Comparison of ENCODE assay signal across 1 cellular context in the genomic region with DNA sequence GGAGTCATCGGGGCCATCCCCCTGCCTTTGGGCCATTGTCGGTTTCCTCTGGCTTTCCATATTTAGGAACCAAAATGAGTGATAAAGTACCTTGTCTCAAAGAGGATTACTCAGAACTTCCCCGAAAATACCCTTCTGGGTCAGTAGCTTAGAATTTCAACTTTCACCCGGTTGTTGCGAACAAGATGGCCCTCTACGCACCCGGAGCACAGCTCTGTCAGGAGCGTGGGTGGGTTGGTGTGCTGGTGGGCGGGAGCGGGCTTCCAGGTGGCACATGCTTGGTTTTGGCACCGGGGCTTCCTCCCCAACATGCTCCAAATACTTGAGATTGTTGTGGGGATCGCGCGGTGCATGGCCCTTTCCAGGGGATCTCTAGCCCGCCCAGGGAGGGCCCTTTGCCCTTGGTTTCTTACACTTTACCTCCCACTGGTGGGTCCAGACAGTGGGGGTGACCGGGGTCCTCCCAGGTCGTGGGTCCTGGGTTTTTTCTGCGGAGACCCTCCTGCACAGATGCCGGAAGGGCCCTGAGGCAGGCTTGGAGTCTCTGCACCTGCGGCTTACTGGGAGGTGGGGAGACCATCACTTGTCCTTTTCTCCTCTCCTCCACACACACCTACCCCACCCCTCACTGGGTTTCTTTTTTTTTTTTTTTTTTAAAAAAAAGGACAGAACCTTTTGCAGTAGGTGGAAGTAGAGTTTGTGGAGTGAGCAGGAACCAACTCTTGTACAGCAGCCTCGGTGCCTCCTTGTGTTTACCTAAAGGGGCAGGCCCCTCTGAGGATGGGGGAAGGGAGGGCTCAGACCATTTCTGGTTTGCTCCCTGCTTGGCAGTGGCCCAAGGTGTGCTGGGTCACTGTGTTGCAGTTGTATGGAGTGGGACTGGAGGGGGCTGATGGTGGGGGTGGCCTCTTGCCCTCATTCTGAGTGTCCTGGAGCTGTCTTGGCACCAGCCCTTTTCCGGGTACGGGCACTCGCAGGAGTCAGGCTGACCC.
TF ChIP-seq lines count a peak whose summit lies in the region.

No MANE protein-coding gene starts in this region.

TF ChIP-seq in HepG2, 621 proteins besides CTCF, POLR2A, EP300 and RAD21 (continued from another document and continues in another):
- TF ChIP-seq MXI1 (IDR thresholded peaks at IDR 0.05; ENCODE audit: borderline replicate concordance, low read depth, low read length) (peak; percentile 57; the same call in 1 of the 3 replicates), ZFYVE20 (CRISPR knock-in tag; IDR thresholded peaks at IDR 0.05; ENCODE audit: borderline replicate concordance, low read depth) (no peak), ZNF12 (CRISPR knock-in tag; IDR thresholded peaks at IDR 0.05) (no peak), ZNF567 (CRISPR knock-in tag; IDR thresholded peaks at IDR 0.05; ENCODE audit: borderline replicate concordance) (no peak), ZNF350 (CRISPR knock-in tag; IDR thresholded peaks at IDR 0.05; ENCODE audit: borderline replicate concordance, low read depth) (no peak), SP5 (CRISPR knock-in tag; IDR thresholded peaks at IDR 0.05; ENCODE audit: borderline replicate concordance, low read depth) (peak; percentile 41; the same call in 1 of the 2 replicates), ZFX (CRISPR knock-in tag; IDR thresholded peaks at IDR 0.05; ENCODE audit: low read depth) (peak; percentile 62; the same call in 1 of the 2 replicates), SCMH1 (CRISPR knock-in tag; IDR thresholded peaks at IDR 0.05; ENCODE audit: borderline replicate concordance) (no peak), FLYWCH1 (CRISPR knock-in tag; IDR thresholded peaks at IDR 0.05) (no peak), ZNF501 (CRISPR knock-in tag; IDR thresholded peaks at IDR 0.05) (peak; percentile 16; the same call in 1 of the 2 replicates), NFIB (CRISPR knock-in tag; IDR thresholded peaks at IDR 0.05; ENCODE audit: borderline replicate concordance) (no peak), DMAP1 (CRISPR knock-in tag; IDR thresholded peaks at IDR 0.05) (no peak), HMG20B (CRISPR knock-in tag; conservative IDR thresholded peaks at IDR 0.05) (no peak), ZNF329 (CRISPR knock-in tag; IDR thresholded peaks at IDR 0.05; ENCODE audit: low read depth) (no peak), NBN (conservative IDR thresholded peaks at IDR 0.05) (no peak), BCL6 (CRISPR knock-in tag; IDR thresholded peaks at IDR 0.05) (peak; percentile 53; the same call in 1 of the 2 replicates), NONO (IDR thresholded peaks at IDR 0.05) (no peak), NONO (CRISPR knock-in tag; conservative IDR thresholded peaks at IDR 0.05) (0 out of 2 replicates have a peak, but pooled peaks have one; percentile 37), PHF8 (CRISPR knock-in tag; IDR thresholded peaks at IDR 0.05) (no peak; the same call in 1 of the 2 replicates), TOE1 (CRISPR knock-in tag; IDR thresholded peaks at IDR 0.05) (no peak), TEAD2 (CRISPR knock-in tag; IDR thresholded peaks at IDR 0.05) (no peak)
- TF ChIP-seq, protein P1, sequence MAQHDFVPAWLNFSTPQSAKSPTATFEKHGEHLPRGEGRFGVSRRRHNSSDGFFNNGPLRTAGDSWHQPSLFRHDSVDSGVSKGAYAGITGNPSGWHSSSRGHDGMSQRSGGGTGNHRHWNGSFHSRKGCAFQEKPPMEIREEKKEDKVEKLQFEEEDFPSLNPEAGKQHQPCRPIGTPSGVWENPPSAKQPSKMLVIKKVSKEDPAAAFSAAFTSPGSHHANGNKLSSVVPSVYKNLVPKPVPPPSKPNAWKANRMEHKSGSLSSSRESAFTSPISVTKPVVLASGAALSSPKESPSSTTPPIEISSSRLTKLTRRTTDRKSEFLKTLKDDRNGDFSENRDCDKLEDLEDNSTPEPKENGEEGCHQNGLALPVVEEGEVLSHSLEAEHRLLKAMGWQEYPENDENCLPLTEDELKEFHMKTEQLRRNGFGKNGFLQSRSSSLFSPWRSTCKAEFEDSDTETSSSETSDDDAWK (CRISPR knock-in tag; IDR thresholded peaks at IDR 0.05) = no peak
- TF ChIP-seq, protein P2, sequence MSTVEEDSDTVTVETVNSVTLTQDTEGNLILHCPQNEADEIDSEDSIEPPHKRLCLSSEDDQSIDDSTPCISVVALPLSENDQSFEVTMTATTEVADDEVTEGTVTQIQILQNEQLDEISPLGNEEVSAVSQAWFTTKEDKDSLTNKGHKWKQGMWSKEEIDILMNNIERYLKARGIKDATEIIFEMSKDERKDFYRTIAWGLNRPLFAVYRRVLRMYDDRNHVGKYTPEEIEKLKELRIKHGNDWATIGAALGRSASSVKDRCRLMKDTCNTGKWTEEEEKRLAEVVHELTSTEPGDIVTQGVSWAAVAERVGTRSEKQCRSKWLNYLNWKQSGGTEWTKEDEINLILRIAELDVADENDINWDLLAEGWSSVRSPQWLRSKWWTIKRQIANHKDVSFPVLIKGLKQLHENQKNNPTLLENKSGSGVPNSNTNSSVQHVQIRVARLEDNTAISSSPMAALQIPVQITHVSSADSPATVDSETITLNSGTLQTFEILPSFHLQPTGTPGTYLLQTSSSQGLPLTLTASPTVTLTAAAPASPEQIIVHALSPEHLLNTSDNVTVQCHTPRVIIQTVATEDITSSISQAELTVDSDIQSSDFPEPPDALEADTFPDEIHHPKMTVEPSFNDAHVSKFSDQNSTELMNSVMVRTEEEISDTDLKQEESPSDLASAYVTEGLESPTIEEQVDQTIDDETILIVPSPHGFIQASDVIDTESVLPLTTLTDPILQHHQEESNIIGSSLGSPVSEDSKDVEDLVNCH (CRISPR knock-in tag; IDR thresholded peaks at IDR 0.05) = no peak
- TF ChIP-seq, protein P3, sequence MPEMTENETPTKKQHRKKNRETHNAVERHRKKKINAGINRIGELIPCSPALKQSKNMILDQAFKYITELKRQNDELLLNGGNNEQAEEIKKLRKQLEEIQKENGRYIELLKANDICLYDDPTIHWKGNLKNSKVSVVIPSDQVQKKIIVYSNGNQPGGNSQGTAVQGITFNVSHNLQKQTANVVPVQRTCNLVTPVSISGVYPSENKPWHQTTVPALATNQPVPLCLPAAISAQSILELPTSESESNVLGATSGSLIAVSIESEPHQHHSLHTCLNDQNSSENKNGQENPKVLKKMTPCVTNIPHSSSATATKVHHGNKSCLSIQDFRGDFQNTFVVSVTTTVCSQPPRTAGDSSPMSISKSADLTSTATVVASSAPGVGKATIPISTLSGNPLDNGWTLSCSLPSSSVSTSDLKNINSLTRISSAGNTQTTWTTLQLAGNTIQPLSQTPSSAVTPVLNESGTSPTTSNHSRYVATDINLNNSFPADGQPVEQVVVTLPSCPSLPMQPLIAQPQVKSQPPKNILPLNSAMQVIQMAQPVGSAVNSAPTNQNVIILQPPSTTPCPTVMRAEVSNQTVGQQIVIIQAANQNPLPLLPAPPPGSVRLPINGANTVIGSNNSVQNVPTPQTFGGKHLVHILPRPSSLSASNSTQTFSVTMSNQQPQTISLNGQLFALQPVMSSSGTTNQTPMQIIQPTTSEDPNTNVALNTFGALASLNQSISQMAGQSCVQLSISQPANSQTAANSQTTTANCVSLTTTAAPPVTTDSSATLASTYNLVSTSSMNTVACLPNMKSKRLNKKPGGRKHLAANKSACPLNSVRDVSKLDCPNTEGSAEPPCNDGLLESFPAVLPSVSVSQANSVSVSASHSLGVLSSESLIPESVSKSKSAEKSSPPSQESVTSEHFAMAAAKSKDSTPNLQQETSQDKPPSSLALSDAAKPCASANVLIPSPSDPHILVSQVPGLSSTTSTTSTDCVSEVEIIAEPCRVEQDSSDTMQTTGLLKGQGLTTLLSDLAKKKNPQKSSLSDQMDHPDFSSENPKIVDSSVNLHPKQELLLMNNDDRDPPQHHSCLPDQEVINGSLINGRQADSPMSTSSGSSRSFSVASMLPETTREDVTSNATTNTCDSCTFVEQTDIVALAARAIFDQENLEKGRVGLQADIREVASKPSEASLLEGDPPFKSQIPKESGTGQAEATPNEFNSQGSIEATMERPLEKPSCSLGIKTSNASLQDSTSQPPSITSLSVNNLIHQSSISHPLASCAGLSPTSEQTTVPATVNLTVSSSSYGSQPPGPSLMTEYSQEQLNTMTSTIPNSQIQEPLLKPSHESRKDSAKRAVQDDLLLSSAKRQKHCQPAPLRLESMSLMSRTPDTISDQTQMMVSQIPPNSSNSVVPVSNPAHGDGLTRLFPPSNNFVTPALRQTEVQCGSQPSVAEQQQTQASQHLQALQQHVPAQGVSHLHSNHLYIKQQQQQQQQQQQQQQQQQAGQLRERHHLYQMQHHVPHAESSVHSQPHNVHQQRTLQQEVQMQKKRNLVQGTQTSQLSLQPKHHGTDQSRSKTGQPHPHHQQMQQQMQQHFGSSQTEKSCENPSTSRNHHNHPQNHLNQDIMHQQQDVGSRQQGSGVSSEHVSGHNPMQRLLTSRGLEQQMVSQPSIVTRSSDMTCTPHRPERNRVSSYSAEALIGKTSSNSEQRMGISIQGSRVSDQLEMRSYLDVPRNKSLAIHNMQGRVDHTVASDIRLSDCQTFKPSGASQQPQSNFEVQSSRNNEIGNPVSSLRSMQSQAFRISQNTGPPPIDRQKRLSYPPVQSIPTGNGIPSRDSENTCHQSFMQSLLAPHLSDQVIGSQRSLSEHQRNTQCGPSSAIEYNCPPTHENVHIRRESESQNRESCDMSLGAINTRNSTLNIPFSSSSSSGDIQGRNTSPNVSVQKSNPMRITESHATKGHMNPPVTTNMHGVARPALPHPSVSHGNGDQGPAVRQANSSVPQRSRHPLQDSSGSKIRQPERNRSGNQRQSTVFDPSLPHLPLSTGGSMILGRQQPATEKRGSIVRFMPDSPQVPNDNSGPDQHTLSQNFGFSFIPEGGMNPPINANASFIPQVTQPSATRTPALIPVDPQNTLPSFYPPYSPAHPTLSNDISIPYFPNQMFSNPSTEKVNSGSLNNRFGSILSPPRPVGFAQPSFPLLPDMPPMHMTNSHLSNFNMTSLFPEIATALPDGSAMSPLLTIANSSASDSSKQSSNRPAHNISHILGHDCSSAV (CRISPR knock-in tag; IDR thresholded peaks at IDR 0.05; ENCODE audit: borderline replicate concordance) = no peak
- TF ChIP-seq, protein P4, sequence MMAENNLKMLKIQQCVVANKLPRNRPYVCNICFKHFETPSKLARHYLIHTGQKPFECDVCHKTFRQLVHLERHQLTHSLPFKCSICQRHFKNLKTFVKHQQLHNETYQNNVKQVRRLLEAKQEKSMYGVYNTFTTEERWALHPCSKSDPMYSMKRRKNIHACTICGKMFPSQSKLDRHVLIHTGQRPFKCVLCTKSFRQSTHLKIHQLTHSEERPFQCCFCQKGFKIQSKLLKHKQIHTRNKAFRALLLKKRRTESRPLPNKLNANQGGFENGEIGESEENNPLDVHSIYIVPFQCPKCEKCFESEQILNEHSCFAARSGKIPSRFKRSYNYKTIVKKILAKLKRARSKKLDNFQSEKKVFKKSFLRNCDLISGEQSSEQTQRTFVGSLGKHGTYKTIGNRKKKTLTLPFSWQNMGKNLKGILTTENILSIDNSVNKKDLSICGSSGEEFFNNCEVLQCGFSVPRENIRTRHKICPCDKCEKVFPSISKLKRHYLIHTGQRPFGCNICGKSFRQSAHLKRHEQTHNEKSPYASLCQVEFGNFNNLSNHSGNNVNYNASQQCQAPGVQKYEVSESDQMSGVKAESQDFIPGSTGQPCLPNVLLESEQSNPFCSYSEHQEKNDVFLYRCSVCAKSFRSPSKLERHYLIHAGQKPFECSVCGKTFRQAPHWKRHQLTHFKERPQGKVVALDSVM (CRISPR knock-in tag; IDR thresholded peaks at IDR 0.05) = no peak
- TF ChIP-seq, protein P5, sequence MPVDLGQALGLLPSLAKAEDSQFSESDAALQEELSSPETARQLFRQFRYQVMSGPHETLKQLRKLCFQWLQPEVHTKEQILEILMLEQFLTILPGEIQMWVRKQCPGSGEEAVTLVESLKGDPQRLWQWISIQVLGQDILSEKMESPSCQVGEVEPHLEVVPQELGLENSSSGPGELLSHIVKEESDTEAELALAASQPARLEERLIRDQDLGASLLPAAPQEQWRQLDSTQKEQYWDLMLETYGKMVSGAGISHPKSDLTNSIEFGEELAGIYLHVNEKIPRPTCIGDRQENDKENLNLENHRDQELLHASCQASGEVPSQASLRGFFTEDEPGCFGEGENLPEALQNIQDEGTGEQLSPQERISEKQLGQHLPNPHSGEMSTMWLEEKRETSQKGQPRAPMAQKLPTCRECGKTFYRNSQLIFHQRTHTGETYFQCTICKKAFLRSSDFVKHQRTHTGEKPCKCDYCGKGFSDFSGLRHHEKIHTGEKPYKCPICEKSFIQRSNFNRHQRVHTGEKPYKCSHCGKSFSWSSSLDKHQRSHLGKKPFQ (CRISPR knock-in tag; IDR thresholded peaks at IDR 0.05; ENCODE audit: insufficient replicate concordance) = peak; percentile 14
- TF ChIP-seq, protein P6, sequence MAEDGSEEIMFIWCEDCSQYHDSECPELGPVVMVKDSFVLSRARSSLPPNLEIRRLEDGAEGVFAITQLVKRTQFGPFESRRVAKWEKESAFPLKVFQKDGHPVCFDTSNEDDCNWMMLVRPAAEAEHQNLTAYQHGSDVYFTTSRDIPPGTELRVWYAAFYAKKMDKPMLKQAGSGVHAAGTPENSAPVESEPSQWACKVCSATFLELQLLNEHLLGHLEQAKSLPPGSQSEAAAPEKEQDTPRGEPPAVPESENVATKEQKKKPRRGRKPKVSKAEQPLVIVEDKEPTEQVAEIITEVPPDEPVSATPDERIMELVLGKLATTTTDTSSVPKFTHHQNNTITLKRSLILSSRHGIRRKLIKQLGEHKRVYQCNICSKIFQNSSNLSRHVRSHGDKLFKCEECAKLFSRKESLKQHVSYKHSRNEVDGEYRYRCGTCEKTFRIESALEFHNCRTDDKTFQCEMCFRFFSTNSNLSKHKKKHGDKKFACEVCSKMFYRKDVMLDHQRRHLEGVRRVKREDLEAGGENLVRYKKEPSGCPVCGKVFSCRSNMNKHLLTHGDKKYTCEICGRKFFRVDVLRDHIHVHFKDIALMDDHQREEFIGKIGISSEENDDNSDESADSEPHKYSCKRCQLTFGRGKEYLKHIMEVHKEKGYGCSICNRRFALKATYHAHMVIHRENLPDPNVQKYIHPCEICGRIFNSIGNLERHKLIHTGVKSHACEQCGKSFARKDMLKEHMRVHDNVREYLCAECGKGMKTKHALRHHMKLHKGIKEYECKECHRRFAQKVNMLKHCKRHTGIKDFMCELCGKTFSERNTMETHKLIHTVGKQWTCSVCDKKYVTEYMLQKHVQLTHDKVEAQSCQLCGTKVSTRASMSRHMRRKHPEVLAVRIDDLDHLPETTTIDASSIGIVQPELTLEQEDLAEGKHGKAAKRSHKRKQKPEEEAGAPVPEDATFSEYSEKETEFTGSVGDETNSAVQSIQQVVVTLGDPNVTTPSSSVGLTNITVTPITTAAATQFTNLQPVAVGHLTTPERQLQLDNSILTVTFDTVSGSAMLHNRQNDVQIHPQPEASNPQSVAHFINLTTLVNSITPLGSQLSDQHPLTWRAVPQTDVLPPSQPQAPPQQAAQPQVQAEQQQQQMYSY (CRISPR knock-in tag; IDR thresholded peaks at IDR 0.05) = no peak
- TF ChIP-seq, protein P7, sequence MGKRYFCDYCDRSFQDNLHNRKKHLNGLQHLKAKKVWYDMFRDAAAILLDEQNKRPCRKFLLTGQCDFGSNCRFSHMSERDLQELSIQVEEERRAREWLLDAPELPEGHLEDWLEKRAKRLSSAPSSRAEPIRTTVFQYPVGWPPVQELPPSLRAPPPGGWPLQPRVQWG (CRISPR knock-in tag; IDR thresholded peaks at IDR 0.05; ENCODE audit: borderline replicate concordance, low read depth) = no peak
- TF ChIP-seq, protein P8, sequence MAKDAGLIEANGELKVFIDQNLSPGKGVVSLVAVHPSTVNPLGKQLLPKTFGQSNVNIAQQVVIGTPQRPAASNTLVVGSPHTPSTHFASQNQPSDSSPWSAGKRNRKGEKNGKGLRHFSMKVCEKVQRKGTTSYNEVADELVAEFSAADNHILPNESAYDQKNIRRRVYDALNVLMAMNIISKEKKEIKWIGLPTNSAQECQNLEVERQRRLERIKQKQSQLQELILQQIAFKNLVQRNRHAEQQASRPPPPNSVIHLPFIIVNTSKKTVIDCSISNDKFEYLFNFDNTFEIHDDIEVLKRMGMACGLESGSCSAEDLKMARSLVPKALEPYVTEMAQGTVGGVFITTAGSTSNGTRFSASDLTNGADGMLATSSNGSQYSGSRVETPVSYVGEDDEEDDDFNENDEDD (CRISPR knock-in tag; IDR thresholded peaks at IDR 0.05; ENCODE audit: borderline replicate concordance) = no peak
